ENCODE assay signal across 12 cellular contexts in genomic region chr2:193240752-193241151, GRCh38.
DNase-seq lines count a peak whose midpoint lies in the region; ATAC-seq and TF ChIP-seq lines count a peak whose summit lies in the region.
"Had no signal": no experiment of that assay in that cellular context is flagged by ENCODE, and none has a peak within 500 bp of the region (broad histone marks: within the 10 kb centered on the region; RNA-seq: fewer than 3 reads in every experiment).

No MANE protein-coding gene starts in this region.

- H3K4me2 ChIP-seq in HCT116 (ENCODE audit: low read length) = no peak overlapping the region

- no peaks in the 10 kb centered on the region for H3K79me2 ChIP-seq in HCT116 (ENCODE audit: insufficient read depth, low read length)

- no TSS peak for BruUV-seq in HCT116 (replicated peaks; lab: Mats Ljungman, UMichigan)

- RAD21 ChIA-PET in HCT116 (lab: Charles Lee; ENCODE audit: low non-redundant PET in 1 of 2, low total read pairs in 2 of 2, uncharacterized antibody in 2 of 2, unreplicated experiment in 2 of 2) = no interaction called here

- H3K9me2 ChIP-seq in HCT116 (ENCODE audit: insufficient read depth) = no peaks in the 10 kb centered on the region

- H3K4me1 ChIP-seq in HCT116 (ENCODE audit: control insufficient read depth in 1 of 2, insufficient read depth in 2 of 2, low read length in 2 of 2) = no peaks in the 10 kb centered on the region
- no peaks in the 10 kb centered on the region for H3K4me1 ChIP-seq in NT2/D1 (ENCODE audit: insufficient read depth, insufficient read length)

- TF ChIP-seq CTCF in GM12865 (IDR thresholded peaks at IDR 0.05; ENCODE audit: insufficient read depth, low read depth, low read length, missing control alignments) (peak; percentile 10), HCT116 (IDR thresholded peaks at IDR 0.05 in 2 of 3, conservative IDR thresholded peaks at IDR 0.05 in 1 of 3; ENCODE audit: borderline replicate concordance in 1 of 3, insufficient read depth in 1 of 3, low read depth in 2 of 3, low read length in 2 of 3) (peak; percentile 14 to 64 (median 43); a peak in 5 of 6 replicates)

- H3K4me3 Mint-ChIP-seq in naive thymus-derived CD8-positive, alpha-beta T cell = no peak overlapping the region
- H3K4me3 Mint-ChIP-seq: natural killer cell treated with Interleukin-12 subunit alpha and Interleukin-12 subunit beta and Interleukin-15 and Interleukin-18, amount 100 ng/mL, for 72 hours had no signal

- no peak overlapping the region for H3K9ac ChIP-seq in HCT116 (ENCODE audit: low read length)
- H3K9ac ChIP-seq in NT2/D1 (ENCODE audit: insufficient read length, low read depth) = no peak overlapping the region

- H3K4me3 ChIP-seq in GM12865 (ENCODE audit: low read depth, low read length) = no peak overlapping the region
- H3K4me3 ChIP-seq in HCT116 (replicated peaks in 1 of 2; ENCODE audit: low read depth in 1 of 2, low read length in 2 of 2) = no peak overlapping the region
- H3K4me3 ChIP-seq in NT2/D1 (ENCODE audit: insufficient read length, low read depth) = no peak overlapping the region

- H3K9me3 ChIP-seq in HCT116 (ENCODE audit: control insufficient read depth in 1 of 2, insufficient read depth in 1 of 2, low read depth in 1 of 2, low read length in 2 of 2) (no peaks in the 10 kb centered on the region), NT2/D1 (ENCODE audit: insufficient read depth, low read length) (no peaks in the 10 kb centered on the region)

- H4K20me1 ChIP-seq in HCT116 (ENCODE audit: insufficient read depth) = no peaks in the 10 kb centered on the region

- no peaks in the 10 kb centered on the region for H3K27me3 Mint-ChIP-seq in naive thymus-derived CD8-positive, alpha-beta T cell
- H3K27me3 Mint-ChIP-seq: natural killer cell treated with Interleukin-12 subunit alpha and Interleukin-12 subunit beta and Interleukin-15 and Interleukin-18, amount 100 ng/mL, for 72 hours had no signal

- no peaks in the 10 kb centered on the region for H3K36me3 ChIP-seq in HCT116 (ENCODE audit: control insufficient read depth in 1 of 2, insufficient read depth in 2 of 2, low read length in 2 of 2)
- no peaks in the 10 kb centered on the region for H3K36me3 ChIP-seq in NT2/D1 (ENCODE audit: insufficient read depth, insufficient read length, low read length)

- H3K4me1 Mint-ChIP-seq in naive thymus-derived CD8-positive, alpha-beta T cell = no peaks in the 10 kb centered on the region

- ATAC-seq in HCT116 = peak; percentile 76
- no peak for ATAC-seq in naive thymus-derived CD8-positive, alpha-beta T cell
- ATAC-seq in left ventricle myocardium superior = no peak
- no peak for ATAC-seq in HG02588 (IDR thresholded peaks at IDR 0.05; ENCODE audit: unreplicated experiment)
- ATAC-seq: activated naive CD4-positive, alpha-beta T cell treated with anti-CD3 and anti-CD28 coated beads, Interleukin-2, amount 50 U/mL, for 72 hours; natural killer cell treated with Interleukin-12 subunit alpha and Interleukin-12 subunit beta and Interleukin-15 and Interleukin-18, amount 100 ng/mL, for 72 hours had no signal

- TF ChIP-seq RAD21 in HCT116 (IDR thresholded peaks at IDR 0.05; ENCODE audit: low read depth) = peak; percentile 30

- H3K27ac ChIP-seq in HCT116 (ENCODE audit: low read depth, low read length) = no peak overlapping the region

- intact Hi-C loops in HCT116 (cut with micrococcal nuclease) (no loop called here), left ventricle myocardium superior (cut with micrococcal nuclease) (no loop called here)

- no peak overlapping the region for H3K27ac Mint-ChIP-seq in naive thymus-derived CD8-positive, alpha-beta T cell
- H3K27ac Mint-ChIP-seq: activated naive CD4-positive, alpha-beta T cell treated with anti-CD3 and anti-CD28 coated beads, Interleukin-2, amount 50 U/mL, for 72 hours; natural killer cell treated with Interleukin-12 subunit alpha and Interleukin-12 subunit beta and Interleukin-15 and Interleukin-18, amount 100 ng/mL, for 72 hours had no signal

- CTCF ChIA-PET in HCT116 (lab: Charles Lee) = interaction anchor here (1.0 to 1.7 kb wide), 12 partner anchors 9 to 491 kb away, joined by 3 to 8 read pairs (median 5); no protein-coding TSS in a partner anchor

- no peaks in the 10 kb centered on the region for H3K27me3 ChIP-seq in HCT116 (ENCODE audit: insufficient read depth, low read length)
- H3K27me3 ChIP-seq in NT2/D1 (ENCODE audit: insufficient read depth, insufficient read length) = no peaks in the 10 kb centered on the region

- H3K36me3 Mint-ChIP-seq in naive thymus-derived CD8-positive, alpha-beta T cell = no peaks in the 10 kb centered on the region
- H3K36me3 Mint-ChIP-seq: activated naive CD4-positive, alpha-beta T cell treated with anti-CD3 and anti-CD28 coated beads, Interleukin-2, amount 50 U/mL, for 72 hours; natural killer cell treated with Interleukin-12 subunit alpha and Interleukin-12 subunit beta and Interleukin-15 and Interleukin-18, amount 100 ng/mL, for 72 hours had no signal

- DNase-seq in GM12865 (ENCODE audit: low read depth) (peak; percentile 3), HCT116 (ENCODE audit: low read depth, low spot score) (no peak), NT2/D1 (ENCODE audit: low read depth, low spot score) (peak; percentile 11), left kidney (ENCODE audit: low read depth, low spot score) (peak; percentile 19), left ventricle myocardium superior (no peak), NCI-H1694 (lab: John Stamatoyannopoulos, UW) (no peak)
- DNase-seq in naive thymus-derived CD8-positive, alpha-beta T cell = no peak
- DNase-seq: GDM1, HCEC 1CT had no signal

- POLR2A ChIA-PET in HCT116 (lab: Charles Lee) = no interaction called here
- POLR2A ChIA-PET in naive thymus-derived CD8-positive, alpha-beta T cell (lab: Charles Lee) = no interaction called here

- TF ChIP-seq POLR2A in HCT116 (IDR thresholded peaks at IDR 0.05; ENCODE audit: borderline replicate concordance, extremely low read depth, insufficient read depth, insufficient read length) = no peak

- H2AFZ ChIP-seq in HCT116 (ENCODE audit: low read depth, low read length, poor library complexity, severe bottlenecking) = peak overlapping the region; percentile 58

- H3K9me3 Mint-ChIP-seq in naive thymus-derived CD8-positive, alpha-beta T cell = peaks cover 0 to 3% (median 0%) of the 10 kb centered on the region in 9 donors
- H3K9me3 Mint-ChIP-seq: activated naive CD4-positive, alpha-beta T cell treated with anti-CD3 and anti-CD28 coated beads, Interleukin-2, amount 50 U/mL, for 72 hours; natural killer cell treated with Interleukin-12 subunit alpha and Interleukin-12 subunit beta and Interleukin-15 and Interleukin-18, amount 100 ng/mL, for 72 hours had no signal

TF ChIP-seq in HCT116, 20 proteins besides CTCF, POLR2A, EP300 and RAD21:
- no peak for TF ChIP-seq ZBTB33 (IDR thresholded peaks at IDR 0.05; ENCODE audit: extremely low read depth, insufficient replicate concordance, low read length)
- no peak for TF ChIP-seq SIN3A (IDR thresholded peaks at IDR 0.05; ENCODE audit: low read depth)
- TF ChIP-seq ELF1 (IDR thresholded peaks at IDR 0.05; ENCODE audit: borderline replicate concordance, low read depth) = peak; percentile 16; the same call in 1 of the 2 replicates
- TF ChIP-seq POLR2AphosphoS5 (IDR thresholded peaks at IDR 0.05; ENCODE audit: low read depth, low read length) = no peak
- TF ChIP-seq YY1 (IDR thresholded peaks at IDR 0.05; ENCODE audit: extremely low read depth, insufficient replicate concordance, low read depth, low read length) = no peak
- no peak for TF ChIP-seq REST (IDR thresholded peaks at IDR 0.05; ENCODE audit: low read depth)
- TF ChIP-seq MAX (IDR thresholded peaks at IDR 0.05) = no peak
- no peak for TF ChIP-seq EZH2phosphoT487 (IDR thresholded peaks at IDR 0.05; ENCODE audit: borderline replicate concordance)

Comparison
In these comparisons a context has a peak if more than half of its experiments do, and no peak if none do; other contexts are left out.
1. DNase-seq: peak in GM12865 (single experiment), NT2/D1 (single experiment) and left kidney (single experiment); none in HCT116 (single experiment), naive thymus-derived CD8-positive, alpha-beta T cell (0 of 10), left ventricle myocardium superior (single experiment) and NCI-H1694 (single experiment).